In the genomic region with DNA sequence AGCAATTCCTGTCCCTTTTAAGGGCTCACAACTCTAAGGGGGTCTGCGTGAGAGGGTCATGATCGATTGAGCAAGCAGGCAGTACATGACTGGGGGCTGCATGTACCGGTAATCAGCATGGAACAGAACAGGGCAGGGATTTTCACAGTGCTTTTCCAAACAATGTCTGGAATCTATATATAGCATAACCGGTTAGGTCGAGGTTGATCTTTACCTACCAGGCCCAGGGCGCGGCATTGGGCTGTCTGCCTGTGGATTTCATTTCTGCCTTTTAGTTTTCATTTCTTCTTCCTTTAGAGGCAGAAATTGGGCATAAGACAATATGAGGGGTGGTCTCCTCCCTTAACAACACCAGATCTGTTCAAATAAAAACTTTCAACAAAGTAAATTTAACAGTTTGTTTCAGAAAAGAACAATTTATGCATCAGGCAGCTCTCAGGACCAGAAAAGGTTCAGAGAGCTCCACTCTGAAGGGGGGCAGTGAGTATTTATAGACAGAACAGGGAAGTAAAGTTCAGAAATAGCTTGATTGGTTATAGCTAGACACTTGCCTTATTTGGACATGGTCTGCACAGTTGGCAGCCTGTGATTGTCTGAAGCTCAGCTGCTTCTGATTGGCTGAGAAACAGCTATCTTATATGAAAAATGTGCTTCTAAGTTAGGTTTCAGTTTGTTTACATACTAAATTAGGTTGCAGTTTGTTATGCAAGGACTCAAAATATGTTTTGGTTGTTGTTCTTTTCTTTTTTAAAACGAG, we compare ENCODE assay signal across 8 cellular contexts.
A peak's percentile ranks its signal among the peaks of the same experiment; 100 is the strongest.
DNase-seq lines count a peak whose midpoint lies in the region; ATAC-seq and TF ChIP-seq lines count a peak whose summit lies in the region.

No MANE protein-coding gene starts in this region.

- intact Hi-C loops in head of caudate nucleus (cut with DNase I) = no loop called here

- peak; percentile 71 for ATAC-seq in HG02588 (IDR thresholded peaks at IDR 0.05; ENCODE audit: unreplicated experiment)
- ATAC-seq in HG03521 (IDR thresholded peaks at IDR 0.05; ENCODE audit: unreplicated experiment) = no peak
- no peak for ATAC-seq in HG03432 (IDR thresholded peaks at IDR 0.05; ENCODE audit: unreplicated experiment)
- no peak for ATAC-seq in HG03457 (IDR thresholded peaks at IDR 0.05; ENCODE audit: unreplicated experiment)

- no peaks in the 10 kb centered on the region for H3K27me3 ChIP-seq in OCI-LY1 (ENCODE audit: insufficient read depth, low read length)
- no peaks in the 10 kb centered on the region for H3K27me3 ChIP-seq in iPS-20b (ENCODE audit: insufficient read depth, low read length)

- no peaks in the 10 kb centered on the region for H3F3A ChIP-seq in OCI-LY1 (ENCODE audit: insufficient read depth, low read length)

- TF ChIP-seq CTCF in GM12865 (IDR thresholded peaks at IDR 0.05; ENCODE audit: insufficient read depth, low read depth, low read length, missing control alignments) = no peak
- TF ChIP-seq CTCF in OCI-LY1 (IDR thresholded peaks at IDR 0.05; ENCODE audit: low read length) = no peak

- no peaks in the 10 kb centered on the region for H3K79me2 ChIP-seq in OCI-LY1 (ENCODE audit: insufficient read depth, low read length)

- H3K9ac ChIP-seq in OCI-LY1 (ENCODE audit: low read length) (no peak overlapping the region), iPS-20b (ENCODE audit: low read depth, low read length) (peak overlapping the region; percentile 54; the same call in 1 of the 2 replicates)

- H3K9me3 ChIP-seq in OCI-LY1 (ENCODE audit: low read length) (no peaks in the 10 kb centered on the region), iPS-20b (ENCODE audit: insufficient read depth, low read depth, low read length) (no peaks in the 10 kb centered on the region)

- H3K36me3 ChIP-seq in OCI-LY1 (ENCODE audit: insufficient read depth, low read length) (no peaks in the 10 kb centered on the region), iPS-20b (ENCODE audit: insufficient read depth, low read depth, low read length) (no peaks in the 10 kb centered on the region)

- DNase-seq in GM12865 (ENCODE audit: low read depth) (peak; percentile 57), head of caudate nucleus (no peak)

- H3K27ac ChIP-seq in OCI-LY1 (ENCODE audit: low read depth, low read length, poor library complexity, severe bottlenecking) (no peak overlapping the region), iPS-20b (ENCODE audit: low read length) (peak overlapping the region; percentile 68)

- peak overlapping the region; percentile 75; the same call in 1 of the 2 replicates for H2AFZ ChIP-seq in OCI-LY1 (ENCODE audit: low read length)

- H3K4me3 ChIP-seq in GM12865 (ENCODE audit: low read depth, low read length) (no peak overlapping the region), OCI-LY1 (ENCODE audit: low read depth, low read length, poor library complexity, severe bottlenecking) (no peak overlapping the region), iPS-20b (ENCODE audit: low read length) (no peak overlapping the region)

- H3K9me2 ChIP-seq in OCI-LY1 (ENCODE audit: low read depth, low read length) = no peaks in the 10 kb centered on the region

- H3K4me1 ChIP-seq in OCI-LY1 (ENCODE audit: insufficient read depth, low read length, severe bottlenecking) (peaks cover 12% of the 10 kb centered on the region), iPS-20b (ENCODE audit: insufficient read depth, low read length) (peaks cover 42% of the 10 kb centered on the region; the same call in 1 of the 2 replicates)

- no peaks in the 10 kb centered on the region for H4K20me1 ChIP-seq in OCI-LY1 (ENCODE audit: insufficient read depth, low read length)

- no peak overlapping the region for H3K4me2 ChIP-seq in OCI-LY1 (ENCODE audit: low read length)
